ENCODE assay signal across 9 cellular contexts in the genomic region with DNA sequence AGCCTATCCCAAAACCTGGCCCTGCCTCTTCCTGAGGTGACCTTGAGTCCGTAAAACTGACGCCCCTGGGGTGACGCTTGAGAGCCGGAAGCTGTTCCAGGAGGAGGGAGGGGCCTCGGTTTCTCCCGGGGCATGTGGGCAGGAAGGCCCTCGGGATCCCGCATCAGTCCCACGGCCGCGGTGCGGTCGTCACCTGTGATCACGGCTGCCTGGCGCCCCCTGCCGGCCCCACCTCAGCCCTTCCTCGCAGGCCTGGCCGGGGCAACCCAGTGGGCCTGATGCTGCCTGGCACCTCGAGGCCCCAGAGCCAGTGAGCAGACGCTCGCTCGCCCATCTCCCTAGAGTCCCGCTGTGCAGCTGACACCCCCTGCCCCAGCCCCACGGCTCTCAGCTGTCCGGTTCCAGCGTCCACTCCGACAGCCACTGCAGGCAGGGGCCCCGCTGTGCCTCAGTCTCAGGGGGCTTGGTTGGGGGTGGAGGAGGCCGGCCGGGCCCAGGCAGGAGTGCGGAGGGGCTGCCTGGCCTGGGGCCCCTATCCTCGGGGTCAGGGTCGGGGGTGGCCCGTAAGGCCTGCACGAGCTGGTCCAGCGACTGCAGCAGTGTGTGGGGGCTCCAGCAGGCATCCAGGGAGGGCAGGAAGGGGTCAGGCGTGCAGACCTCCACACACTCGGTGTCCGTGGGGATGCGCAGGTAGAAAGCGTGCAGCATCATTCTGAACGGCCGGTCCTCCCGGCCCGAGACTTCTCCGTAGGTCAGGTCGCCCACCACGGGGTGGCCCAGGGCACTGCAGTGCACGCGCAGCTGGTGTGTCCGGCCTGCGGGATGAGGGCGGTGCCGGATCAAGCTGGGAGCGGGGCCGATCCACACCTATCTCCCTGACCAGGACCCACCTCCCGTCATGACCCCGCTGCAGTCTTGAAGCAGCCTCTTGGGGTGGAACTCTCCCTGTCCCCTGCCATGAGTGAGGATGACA. TPM values are rescaled to one million over a fixed set of nuclear protein-coding genes. Genes with fewer than 3 reads are reported as not detected.
DNase-seq lines count a peak whose midpoint lies in the region; ATAC-seq lines count a peak whose summit lies in the region.
"Had no signal": no experiment of that assay in that cellular context is flagged by ENCODE, and none has a peak within 500 bp of the region (broad histone marks: within the 10 kb centered on the region; RNA-seq: fewer than 3 reads in every experiment).

No MANE protein-coding gene starts in this region.

- intact Hi-C loops in cardiac septum (cut with DNase I): loop anchor here (1.0 to 5.0 kb wide), 3 partner anchors 44 to 209 kb away; a partner anchor contains a TSS

- no peaks in the 10 kb centered on the region for H3K9me3 Mint-ChIP-seq in activated naive CD4-positive, alpha-beta T cell treated with anti-CD3 and anti-CD28 coated beads, Interleukin-2, amount 50 U/mL, for 72 hours

- no peak overlapping the region for H3K4me3 ChIP-seq in MG63

- peaks cover under 1 to 2% of the 10 kb centered on the region in 2 donors for H3K36me3 Mint-ChIP-seq in activated naive CD4-positive, alpha-beta T cell treated with anti-CD3 and anti-CD28 coated beads, Interleukin-2, amount 50 U/mL, for 72 hours

- H3K36me3 ChIP-seq in MG63: peaks cover 40% of the 10 kb centered on the region

- no peaks in the 10 kb centered on the region; the same call in 1 of the 2 replicates for H3K27me3 ChIP-seq in MG63

- no peak overlapping the region for H3K27ac Mint-ChIP-seq in activated naive CD4-positive, alpha-beta T cell treated with anti-CD3 and anti-CD28 coated beads, Interleukin-2, amount 50 U/mL, for 72 hours

- no peaks in the 10 kb centered on the region for H3K9me3 ChIP-seq in MG63

- ATAC-seq in activated naive CD4-positive, alpha-beta T cell treated with anti-CD3 and anti-CD28 coated beads, Interleukin-2, amount 50 U/mL, for 72 hours: peak; percentile 15 to 44
- no peak for ATAC-seq in GM21526 (IDR thresholded peaks at IDR 0.05; ENCODE audit: low FRiP score, unreplicated experiment)

- DNase-seq in NCI-H82 (lab: John Stamatoyannopoulos, UW): peak; percentile 72
- DNase-seq in NCI-H82 treated with DMSO at 0.1 percent for 48 hours (lab: John Stamatoyannopoulos, UW; ENCODE audit: unreplicated experiment): no peak
- peak; percentile 29 for DNase-seq in SKM-1 (lab: John Stamatoyannopoulos, UW; ENCODE audit: unreplicated experiment)
- DNase-seq in activated naive CD4-positive, alpha-beta T cell treated with anti-CD3 and anti-CD28 coated beads, Interleukin-2, amount 50 U/mL, for 72 hours (ENCODE audit: low spot score in 2 of 2): peak; percentile 72 to 90
- DNase-seq in cardiac septum (ENCODE audit: low spot score): peak; percentile 81
- DNase-seq in retina: peak; percentile 69
- no peak for DNase-seq in MG63

RNA-seq across cellular contexts. Expression of a gene that starts 2.3 kb away (rescaled TPM):
- total RNA-seq in activated naive CD4-positive, alpha-beta T cell treated with anti-CD3 and anti-CD28 coated beads, Interleukin-2, amount 50 U/mL, for 72 hours: 10 to 100 TPM; 11.2 to 27.1 TPM
- total RNA-seq in cardiac septum: 7.9 TPM
- total RNA-seq in MG63 (2014; rRNA removed; shearing (Covaris generic); ENCODE audit: low replicate concordance): 60.9 and 77.3 TPM in 2 replicates

RNA-seq across cellular contexts. Expression of a gene that starts 2.6 kb away (rescaled TPM):
- total RNA-seq in activated naive CD4-positive, alpha-beta T cell treated with anti-CD3 and anti-CD28 coated beads, Interleukin-2, amount 50 U/mL, for 72 hours: 100 to 1,000 TPM in 1 of 2 donors, 10 to 100 TPM in 1; 98.7 to 116 TPM
- 7.1 TPM for total RNA-seq in cardiac septum
- 18.9 and 22.6 TPM in 2 replicates for total RNA-seq in MG63 (2014; rRNA removed; shearing (Covaris generic); ENCODE audit: low replicate concordance)

RNA-seq across cellular contexts. Expression of a gene that starts 14.7 kb away (rescaled TPM):
- not detected for total RNA-seq in activated naive CD4-positive, alpha-beta T cell treated with anti-CD3 and anti-CD28 coated beads, Interleukin-2, amount 50 U/mL, for 72 hours
- not detected for total RNA-seq in cardiac septum
- not detected in 2 replicates for total RNA-seq in MG63 (2014; rRNA removed; shearing (Covaris generic); ENCODE audit: low replicate concordance)
- total RNA-seq: mononuclear cell had no signal

RNA-seq across cellular contexts. Expression of a gene that starts 25.3 kb away (rescaled TPM):
- total RNA-seq in activated naive CD4-positive, alpha-beta T cell treated with anti-CD3 and anti-CD28 coated beads, Interleukin-2, amount 50 U/mL, for 72 hours: not detected
- total RNA-seq in cardiac septum: not detected
- total RNA-seq in MG63 (2014; rRNA removed; shearing (Covaris generic); ENCODE audit: low replicate concordance): not detected in 2 replicates

RNA-seq across cellular contexts. Expression of a gene that starts 45.1 kb away (rescaled TPM):
- total RNA-seq in activated naive CD4-positive, alpha-beta T cell treated with anti-CD3 and anti-CD28 coated beads, Interleukin-2, amount 50 U/mL, for 72 hours: 100 to 1,000 TPM in 1 of 2 donors, 10 to 100 TPM in 1; 41.7 to 122 TPM
- 21.7 TPM for total RNA-seq in cardiac septum
- 39.0 and 72.9 TPM in 2 replicates for total RNA-seq in MG63 (2014; rRNA removed; shearing (Covaris generic); ENCODE audit: low replicate concordance)

Comparison
In these comparisons a context has a peak if more than half of its experiments do, and no peak if none do; other contexts are left out.
1. DNase-seq: peak in NCI-H82 (single experiment), SKM-1 (single experiment), activated naive CD4-positive, alpha-beta T cell treated with anti-CD3 and anti-CD28 coated beads, Interleukin-2, amount 50 U/mL, for 72 hours (2 of 2), cardiac septum (single experiment) and retina (single experiment); none in NCI-H82 treated with DMSO at 0.1 percent for 48 hours (single experiment) and MG63 (single experiment).